ENCODE assay signal across 8 cellular contexts in genomic region chr15:65792130-65792987, GRCh38. TPM values are rescaled to one million over a fixed set of nuclear protein-coding genes. Genes with fewer than 3 reads are reported as not detected.
A peak's percentile ranks its signal among the peaks of the same experiment; 100 is the strongest.
DNase-seq lines count a peak whose midpoint lies in the region; ATAC-seq lines count a peak whose summit lies in the region.

Gene DENND4A (minus strand): TSS chr15:65792293. CDS start chr15:65756450, 35,843 bp downstream.

- ATAC-seq in GM19328 (IDR thresholded peaks at IDR 0.05; ENCODE audit: unreplicated experiment) = peak; percentile 84
- ATAC-seq in HG03520 (IDR thresholded peaks at IDR 0.05; ENCODE audit: unreplicated experiment) = peak; percentile 80
- ATAC-seq in left lobe of liver = peak; percentile 87

- H3K4me1 ChIP-seq in BLaER1 = peaks cover 52% of the 10 kb centered on the region

- H3K36me3 ChIP-seq in BLaER1 = no peaks in the 10 kb centered on the region

- no peaks in the 10 kb centered on the region for H3K9me3 ChIP-seq in BLaER1

- H3K4me2 ChIP-seq in BLaER1 = peak within 1 kb of the TSS; percentile 91

- H3K4me3 ChIP-seq in BLaER1 = peak within 1 kb of the TSS; percentile 89

- H3K27me3 ChIP-seq in BLaER1 = no peaks in the 10 kb centered on the region

- H3K27ac ChIP-seq in BLaER1 = peak within 1 kb of the TSS; percentile 82

- DNase-seq in NCI-H69 (lab: John Stamatoyannopoulos, UW) = peak; percentile 99
- DNase-seq in activated CD4-positive, alpha-beta T cell treated with anti-CD3 and anti-CD28 coated beads, Interleukin-2, amount 50 U/mL, for 1 hour = peak; percentile 98
- peak; percentile 92 for DNase-seq in dedifferentiated amniotic fluid mesenchymal stem cell (ENCODE audit: extremely low spot score)
- DNase-seq in left lobe of liver (ENCODE audit: low spot score) = peak; percentile 99
- DNase-seq in stimulated activated CD4-positive, alpha-beta T cell treated with anti-CD3 and anti-CD28 coated beads, Interleukin-2, amount 100 ng/mL, for 4 hours (ENCODE audit: low read depth) = peak; percentile 98

- peak within 1 kb of the TSS; percentile 89 for H3K9ac ChIP-seq in BLaER1

- H4K20me1 ChIP-seq in BLaER1 = peaks cover 37% of the 10 kb centered on the region; the same call in 1 of the 2 replicates

RNA-seq across cellular contexts. Expression of gene DENND4A, which starts in this region (rescaled TPM):
- total RNA-seq in left lobe of liver = 10.7 TPM

Comparison
In these comparisons a context has a peak if more than half of its experiments do, and no peak if none do; other contexts are left out.
1. Peak in every context shown above with its lines: DNase-seq, ATAC-seq, H3K4me3 ChIP-seq and H3K27ac ChIP-seq.